ENCODE assay signal across 1 cellular context in the genomic region with DNA sequence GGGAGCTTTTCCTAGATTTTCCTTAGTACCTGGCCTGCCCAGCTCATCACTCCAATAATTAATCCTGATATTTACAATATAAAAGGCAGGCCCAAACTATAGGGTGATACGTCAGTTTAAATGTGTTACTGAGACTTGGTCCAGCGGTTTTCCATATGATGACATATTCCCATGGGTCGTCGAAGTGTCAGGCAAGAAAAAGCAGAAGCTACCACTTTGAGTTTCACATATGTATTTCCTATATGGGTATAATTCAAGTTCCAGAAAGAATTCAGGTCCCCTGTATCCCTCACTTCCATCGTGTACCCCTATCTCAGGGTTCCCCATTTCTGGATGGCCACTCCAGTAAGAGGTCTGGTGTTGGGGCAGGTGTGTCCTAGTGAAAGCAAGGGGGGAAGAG.
TF ChIP-seq lines count a peak whose summit lies in the region.

No MANE protein-coding gene starts in this region.

TF ChIP-seq in GM12878, 131 proteins besides CTCF, POLR2A, EP300 and RAD21 (continued from another document):
- TF ChIP-seq, protein P1, sequence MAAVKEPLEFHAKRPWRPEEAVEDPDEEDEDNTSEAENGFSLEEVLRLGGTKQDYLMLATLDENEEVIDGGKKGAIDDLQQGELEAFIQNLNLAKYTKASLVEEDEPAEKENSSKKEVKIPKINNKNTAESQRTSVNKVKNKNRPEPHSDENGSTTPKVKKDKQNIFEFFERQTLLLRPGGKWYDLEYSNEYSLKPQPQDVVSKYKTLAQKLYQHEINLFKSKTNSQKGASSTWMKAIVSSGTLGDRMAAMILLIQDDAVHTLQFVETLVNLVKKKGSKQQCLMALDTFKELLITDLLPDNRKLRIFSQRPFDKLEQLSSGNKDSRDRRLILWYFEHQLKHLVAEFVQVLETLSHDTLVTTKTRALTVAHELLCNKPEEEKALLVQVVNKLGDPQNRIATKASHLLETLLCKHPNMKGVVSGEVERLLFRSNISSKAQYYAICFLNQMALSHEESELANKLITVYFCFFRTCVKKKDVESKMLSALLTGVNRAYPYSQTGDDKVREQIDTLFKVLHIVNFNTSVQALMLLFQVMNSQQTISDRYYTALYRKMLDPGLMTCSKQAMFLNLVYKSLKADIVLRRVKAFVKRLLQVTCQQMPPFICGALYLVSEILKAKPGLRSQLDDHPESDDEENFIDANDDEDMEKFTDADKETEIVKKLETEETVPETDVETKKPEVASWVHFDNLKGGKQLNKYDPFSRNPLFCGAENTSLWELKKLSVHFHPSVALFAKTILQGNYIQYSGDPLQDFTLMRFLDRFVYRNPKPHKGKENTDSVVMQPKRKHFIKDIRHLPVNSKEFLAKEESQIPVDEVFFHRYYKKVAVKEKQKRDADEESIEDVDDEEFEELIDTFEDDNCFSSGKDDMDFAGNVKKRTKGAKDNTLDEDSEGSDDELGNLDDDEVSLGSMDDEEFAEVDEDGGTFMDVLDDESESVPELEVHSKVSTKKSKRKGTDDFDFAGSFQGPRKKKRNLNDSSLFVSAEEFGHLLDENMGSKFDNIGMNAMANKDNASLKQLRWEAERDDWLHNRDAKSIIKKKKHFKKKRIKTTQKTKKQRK (IDR thresholded peaks at IDR 0.05; ENCODE audit: low read depth, low read length), result no peak
- TF ChIP-seq NFYA (IDR thresholded peaks at IDR 0.05; ENCODE audit: borderline replicate concordance, low read depth, low read length) (no peak), GATAD2B (conservative IDR thresholded peaks at IDR 0.05; ENCODE audit: low read depth) (no peak), JUNB (IDR thresholded peaks at IDR 0.05) (no peak), ATF7 (IDR thresholded peaks at IDR 0.05; ENCODE audit: low read depth) (peak; percentile 50; the same call in 1 of the 2 replicates), IKZF2 (IDR thresholded peaks at IDR 0.05) (peak; percentile 38 to 57; a peak in 2 of 4 replicates), IKZF1 (conservative IDR thresholded peaks at IDR 0.05) (peak; percentile 47; the same call in 1 of the 2 replicates)
- TF ChIP-seq, protein P2, sequence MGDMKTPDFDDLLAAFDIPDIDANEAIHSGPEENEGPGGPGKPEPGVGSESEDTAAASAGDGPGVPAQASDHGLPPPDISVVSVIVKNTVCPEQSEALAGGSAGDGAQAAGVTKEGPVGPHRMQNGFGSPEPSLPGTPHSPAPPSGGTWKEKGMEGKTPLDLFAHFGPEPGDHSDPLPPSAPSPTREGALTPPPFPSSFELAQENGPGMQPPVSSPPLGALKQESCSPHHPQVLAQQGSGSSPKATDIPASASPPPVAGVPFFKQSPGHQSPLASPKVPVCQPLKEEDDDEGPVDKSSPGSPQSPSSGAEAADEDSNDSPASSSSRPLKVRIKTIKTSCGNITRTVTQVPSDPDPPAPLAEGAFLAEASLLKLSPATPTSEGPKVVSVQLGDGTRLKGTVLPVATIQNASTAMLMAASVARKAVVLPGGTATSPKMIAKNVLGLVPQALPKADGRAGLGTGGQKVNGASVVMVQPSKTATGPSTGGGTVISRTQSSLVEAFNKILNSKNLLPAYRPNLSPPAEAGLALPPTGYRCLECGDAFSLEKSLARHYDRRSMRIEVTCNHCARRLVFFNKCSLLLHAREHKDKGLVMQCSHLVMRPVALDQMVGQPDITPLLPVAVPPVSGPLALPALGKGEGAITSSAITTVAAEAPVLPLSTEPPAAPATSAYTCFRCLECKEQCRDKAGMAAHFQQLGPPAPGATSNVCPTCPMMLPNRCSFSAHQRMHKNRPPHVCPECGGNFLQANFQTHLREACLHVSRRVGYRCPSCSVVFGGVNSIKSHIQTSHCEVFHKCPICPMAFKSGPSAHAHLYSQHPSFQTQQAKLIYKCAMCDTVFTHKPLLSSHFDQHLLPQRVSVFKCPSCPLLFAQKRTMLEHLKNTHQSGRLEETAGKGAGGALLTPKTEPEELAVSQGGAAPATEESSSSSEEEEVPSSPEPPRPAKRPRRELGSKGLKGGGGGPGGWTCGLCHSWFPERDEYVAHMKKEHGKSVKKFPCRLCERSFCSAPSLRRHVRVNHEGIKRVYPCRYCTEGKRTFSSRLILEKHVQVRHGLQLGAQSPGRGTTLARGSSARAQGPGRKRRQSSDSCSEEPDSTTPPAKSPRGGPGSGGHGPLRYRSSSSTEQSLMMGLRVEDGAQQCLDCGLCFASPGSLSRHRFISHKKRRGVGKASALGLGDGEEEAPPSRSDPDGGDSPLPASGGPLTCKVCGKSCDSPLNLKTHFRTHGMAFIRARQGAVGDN (IDR thresholded peaks at IDR 0.05), result no peak
- TF ChIP-seq, protein P3, sequence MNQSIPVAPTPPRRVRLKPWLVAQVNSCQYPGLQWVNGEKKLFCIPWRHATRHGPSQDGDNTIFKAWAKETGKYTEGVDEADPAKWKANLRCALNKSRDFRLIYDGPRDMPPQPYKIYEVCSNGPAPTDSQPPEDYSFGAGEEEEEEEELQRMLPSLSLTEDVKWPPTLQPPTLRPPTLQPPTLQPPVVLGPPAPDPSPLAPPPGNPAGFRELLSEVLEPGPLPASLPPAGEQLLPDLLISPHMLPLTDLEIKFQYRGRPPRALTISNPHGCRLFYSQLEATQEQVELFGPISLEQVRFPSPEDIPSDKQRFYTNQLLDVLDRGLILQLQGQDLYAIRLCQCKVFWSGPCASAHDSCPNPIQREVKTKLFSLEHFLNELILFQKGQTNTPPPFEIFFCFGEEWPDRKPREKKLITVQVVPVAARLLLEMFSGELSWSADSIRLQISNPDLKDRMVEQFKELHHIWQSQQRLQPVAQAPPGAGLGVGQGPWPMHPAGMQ (IDR thresholded peaks at IDR 0.05; ENCODE audit: borderline replicate concordance), result no peak
- TF ChIP-seq, protein P4, sequence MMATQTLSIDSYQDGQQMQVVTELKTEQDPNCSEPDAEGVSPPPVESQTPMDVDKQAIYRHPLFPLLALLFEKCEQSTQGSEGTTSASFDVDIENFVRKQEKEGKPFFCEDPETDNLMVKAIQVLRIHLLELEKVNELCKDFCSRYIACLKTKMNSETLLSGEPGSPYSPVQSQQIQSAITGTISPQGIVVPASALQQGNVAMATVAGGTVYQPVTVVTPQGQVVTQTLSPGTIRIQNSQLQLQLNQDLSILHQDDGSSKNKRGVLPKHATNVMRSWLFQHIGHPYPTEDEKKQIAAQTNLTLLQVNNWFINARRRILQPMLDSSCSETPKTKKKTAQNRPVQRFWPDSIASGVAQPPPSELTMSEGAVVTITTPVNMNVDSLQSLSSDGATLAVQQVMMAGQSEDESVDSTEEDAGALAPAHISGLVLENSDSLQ (IDR thresholded peaks at IDR 0.05), result no peak
TF ChIP-seq in GM12878: peak in this region for 3.
